In genomic region chrX:12872741-12873140, GRCh38 we compare ENCODE assay signal across 40 cellular contexts. TPM values are rescaled to one million over a fixed set of nuclear protein-coding genes. Genes with fewer than 3 reads are reported as not detected.
"Had no signal": no experiment of that assay in that cellular context is flagged by ENCODE, and none has a peak within 500 bp of the region (broad histone marks: within the 10 kb centered on the region; RNA-seq: fewer than 3 reads in every experiment).

No MANE protein-coding gene starts in this region.

- ATAC-seq: activated CD8-positive, alpha-beta T cell treated with anti-CD3 and anti-CD28 coated beads for 36 hours; activated T-cell treated with anti-CD3 and anti-CD28 coated beads, Interleukin-2, amount 50 U/mL, for 72 hours; PC-3; Right ventricle myocardium inferior; SK-N-SH treated with all-trans-retinoic acid at 6 μM for 48 hours had no signal

- H3K27ac ChIP-seq: ascending aorta, cardiac muscle cell, Peyer's patch, VCaP had no signal

- H3K4me3 ChIP-seq: ascending aorta, cardiac muscle cell, Peyer's patch had no signal

- H3K27ac Mint-ChIP-seq: activated CD8-positive, alpha-beta T cell treated with anti-CD3 and anti-CD28 coated beads for 36 hours; activated naive CD4-positive, alpha-beta T cell treated with anti-CD3 and anti-CD28 coated beads, Interleukin-2, amount 50 U/mL, for 24 hours; activated naive CD8-positive, alpha-beta T cell treated with anti-CD3 and anti-CD28 coated beads, Interleukin-2, amount 10 ng/mL, durations not matched to agents 7 days and 5 days; activated T-cell treated with anti-CD3 and anti-CD28 coated beads, Interleukin-2, amount 50 U/mL, for 72 hours; activated T-helper 2 cell treated with anti-CD3 and anti-CD28 coated beads, Interferon-gamma antibody, Interleukin-2, Interleukin-4, amounts not matched to agents 10 μg/mL and 5 μg/mL and 100 μg/mL, durations not matched to agents 14 hours and 24 hours and 36 hours had no signal

- H3K9me3 ChIP-seq: ascending aorta, Peyer's patch had no signal

- H3K27me3 ChIP-seq: ascending aorta, cardiac muscle cell, Peyer's patch had no signal

- DNase-seq: activated CD4-positive, alpha-beta T cell treated with anti-CD3 and anti-CD28 coated beads for 1 hour; activated CD4-positive, alpha-beta T cell treated with anti-CD3 and anti-CD28 coated beads for 48 hours; activated CD4-positive, alpha-beta T cell treated with anti-CD3 and anti-CD28 coated beads, Interleukin-2, amount 50 U/mL, for 4 hours; activated CD4-positive, CD25-positive, alpha-beta regulatory T cell; activated CD8-positive, alpha-beta T cell treated with anti-CD3 and anti-CD28 coated beads for 36 hours; activated gamma-delta T cell; activated naive CD4-positive, alpha-beta T cell treated with Interleukin-2 at 50 U/mL for 16 hours; activated naive CD8-positive, alpha-beta T cell treated with anti-CD3 and anti-CD28 coated beads, Interleukin-2, amount 10 ng/mL, durations not matched to agents 7 days and 5 days; activated T-cell treated with anti-CD3 and anti-CD28 coated beads, Interleukin-2, amount 50 U/mL, for 1 hour; activated T-cell treated with anti-CD3 and anti-CD28 coated beads, Interleukin-2, amount 50 U/mL, for 72 hours; amygdala; NCI-H1105; NCI-H1436; NCI-H1694; NCI-H1930; NCI-H2081 treated with DMSO at 0.1 percent for 48 hours; NCI-H226; NCI-H446 treated with DMSO at 0.1 percent for 48 hours; NCI-H524; NCI-H69; NCI-H82; PC-3; Peyer's patch; RPMI8226; SIG-M5; T-helper 1 cell; T-helper 2 cell; T-helper 9 cell had no signal

- H3K4me1 Mint-ChIP-seq: central memory CD8-positive, alpha-beta T cell had no signal

- H3K36me3 Mint-ChIP-seq: activated naive CD4-positive, alpha-beta T cell treated with anti-CD3 and anti-CD28 coated beads, Interleukin-2, amount 50 U/mL, for 24 hours had no signal

- H3K27me3 Mint-ChIP-seq: activated CD8-positive, alpha-beta T cell treated with anti-CD3 and anti-CD28 coated beads for 36 hours; activated naive CD4-positive, alpha-beta T cell treated with anti-CD3 and anti-CD28 coated beads, Interleukin-2, amount 50 U/mL, for 24 hours; central memory CD8-positive, alpha-beta T cell had no signal

- H3K4me1 ChIP-seq: ascending aorta, Peyer's patch had no signal

- H3K4me3 Mint-ChIP-seq: activated CD8-positive, alpha-beta T cell treated with anti-CD3 and anti-CD28 coated beads for 36 hours; activated naive CD4-positive, alpha-beta T cell treated with anti-CD3 and anti-CD28 coated beads, Interleukin-2, amount 50 U/mL, for 24 hours; activated naive CD8-positive, alpha-beta T cell treated with anti-CD3 and anti-CD28 coated beads, Interleukin-2, amount 10 ng/mL, durations not matched to agents 7 days and 5 days; activated T-cell treated with anti-CD3 and anti-CD28 coated beads, Interleukin-2, amount 50 U/mL, for 72 hours; central memory CD8-positive, alpha-beta T cell had no signal

- H3K36me3 ChIP-seq: ascending aorta, cardiac muscle cell, Peyer's patch had no signal

- H3K9me3 Mint-ChIP-seq: activated CD8-positive, alpha-beta T cell treated with anti-CD3 and anti-CD28 coated beads for 36 hours; activated naive CD4-positive, alpha-beta T cell treated with anti-CD3 and anti-CD28 coated beads, Interleukin-2, amount 50 U/mL, for 24 hours; activated T-cell treated with anti-CD3 and anti-CD28 coated beads, Interleukin-2, amount 50 U/mL, for 72 hours; activated T-helper 2 cell treated with anti-CD3 and anti-CD28 coated beads, Interferon-gamma antibody, Interleukin-2, Interleukin-4, amounts not matched to agents 10 μg/mL and 5 μg/mL and 100 μg/mL, durations not matched to agents 14 hours and 24 hours and 36 hours; central memory CD8-positive, alpha-beta T cell had no signal

RNA-seq across cellular contexts. Expression of gene TLR7, which starts 5.9 kb away (rescaled TPM):
- total RNA-seq: activated CD8-positive, alpha-beta memory T cell treated with anti-CD3 and anti-CD28 coated beads for 36 hours; activated T-helper 2 cell treated with anti-CD3 and anti-CD28 coated beads, Interferon-gamma antibody, Interleukin-2, Interleukin-4, amounts not matched to agents 10 μg/mL and 5 μg/mL and 100 μg/mL, durations not matched to agents 14 hours and 24 hours and 36 hours; ascending aorta; cardiac muscle cell; chondrocyte; M059J; PC-3; SK-MEL-5 had no signal
- polyA plus RNA-seq: cardiac muscle cell had no signal

RNA-seq across cellular contexts. Expression of gene TLR8, which starts 33.7 kb away (rescaled TPM):
- total RNA-seq: activated CD8-positive, alpha-beta memory T cell treated with anti-CD3 and anti-CD28 coated beads for 36 hours; activated CD8-positive, alpha-beta T cell treated with anti-CD3 and anti-CD28 coated beads for 36 hours; activated T-cell treated with anti-CD3 and anti-CD28 coated beads, Interleukin-2, amount 50 U/mL, for 72 hours; activated T-helper 2 cell treated with anti-CD3 and anti-CD28 coated beads, Interferon-gamma antibody, Interleukin-2, Interleukin-4, amounts not matched to agents 10 μg/mL and 5 μg/mL and 100 μg/mL, durations not matched to agents 14 hours and 24 hours and 36 hours; cardiac muscle cell; chondrocyte; M059J; PC-3; SK-MEL-5 had no signal
- polyA plus RNA-seq: cardiac muscle cell had no signal
